1 cellular context compared by ENCODE assay signal in the genomic region with DNA sequence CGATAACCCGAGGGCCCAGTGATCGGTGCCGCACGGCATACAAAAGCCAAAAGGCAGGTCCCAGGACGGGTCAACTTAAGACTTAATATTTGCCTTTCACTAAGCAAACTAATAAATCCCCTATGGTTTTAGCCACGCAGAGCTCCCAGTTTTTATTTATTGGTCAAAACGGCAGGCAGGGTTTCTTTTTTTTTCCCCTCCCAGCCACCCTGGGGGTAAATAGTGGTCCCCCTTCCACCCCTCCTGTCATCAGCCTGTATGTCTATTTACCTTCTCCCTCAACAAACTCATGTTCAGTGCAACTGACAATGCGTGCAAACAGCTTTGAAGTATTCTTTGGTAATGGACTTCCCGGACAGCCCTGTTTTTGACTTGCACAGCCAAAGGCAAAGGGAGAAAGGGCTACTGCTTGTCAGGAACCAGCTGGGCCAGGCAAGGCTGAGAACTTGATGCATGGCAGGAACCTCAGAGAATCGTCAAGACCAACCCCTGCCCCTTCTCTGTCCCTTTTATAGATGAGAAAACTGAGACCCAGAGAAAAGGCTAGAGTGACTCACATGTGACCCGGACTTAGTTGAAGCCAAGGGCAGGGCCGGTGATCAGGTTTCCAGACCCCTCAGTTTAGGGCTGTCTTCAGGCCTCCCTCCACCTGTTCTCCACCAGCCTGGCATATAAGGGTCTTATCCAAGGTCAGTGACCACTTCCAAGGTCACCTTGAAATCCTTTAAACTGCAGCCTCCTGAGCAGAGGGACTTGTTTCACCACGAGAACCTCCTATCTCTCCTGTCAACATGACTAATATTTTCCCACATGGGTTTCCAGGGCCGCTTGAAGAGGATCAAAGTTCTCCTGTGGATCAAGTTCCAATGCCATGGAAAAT.
TF ChIP-seq lines count a peak whose summit lies in the region.

No MANE protein-coding gene starts in this region.

TF ChIP-seq in HepG2, 621 proteins besides CTCF, POLR2A, EP300 and RAD21 (continued from another document and continues in another):
- TF ChIP-seq, protein P1, sequence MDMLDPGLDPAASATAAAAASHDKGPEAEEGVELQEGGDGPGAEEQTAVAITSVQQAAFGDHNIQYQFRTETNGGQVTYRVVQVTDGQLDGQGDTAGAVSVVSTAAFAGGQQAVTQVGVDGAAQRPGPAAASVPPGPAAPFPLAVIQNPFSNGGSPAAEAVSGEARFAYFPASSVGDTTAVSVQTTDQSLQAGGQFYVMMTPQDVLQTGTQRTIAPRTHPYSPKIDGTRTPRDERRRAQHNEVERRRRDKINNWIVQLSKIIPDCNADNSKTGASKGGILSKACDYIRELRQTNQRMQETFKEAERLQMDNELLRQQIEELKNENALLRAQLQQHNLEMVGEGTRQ (IDR thresholded peaks at IDR 0.05; ENCODE audit: low read depth, low read length) = no peak
- TF ChIP-seq, protein P1 (CRISPR knock-in tag; IDR thresholded peaks at IDR 0.05; ENCODE audit: borderline replicate concordance) = no peak
- TF ChIP-seq, protein P2, sequence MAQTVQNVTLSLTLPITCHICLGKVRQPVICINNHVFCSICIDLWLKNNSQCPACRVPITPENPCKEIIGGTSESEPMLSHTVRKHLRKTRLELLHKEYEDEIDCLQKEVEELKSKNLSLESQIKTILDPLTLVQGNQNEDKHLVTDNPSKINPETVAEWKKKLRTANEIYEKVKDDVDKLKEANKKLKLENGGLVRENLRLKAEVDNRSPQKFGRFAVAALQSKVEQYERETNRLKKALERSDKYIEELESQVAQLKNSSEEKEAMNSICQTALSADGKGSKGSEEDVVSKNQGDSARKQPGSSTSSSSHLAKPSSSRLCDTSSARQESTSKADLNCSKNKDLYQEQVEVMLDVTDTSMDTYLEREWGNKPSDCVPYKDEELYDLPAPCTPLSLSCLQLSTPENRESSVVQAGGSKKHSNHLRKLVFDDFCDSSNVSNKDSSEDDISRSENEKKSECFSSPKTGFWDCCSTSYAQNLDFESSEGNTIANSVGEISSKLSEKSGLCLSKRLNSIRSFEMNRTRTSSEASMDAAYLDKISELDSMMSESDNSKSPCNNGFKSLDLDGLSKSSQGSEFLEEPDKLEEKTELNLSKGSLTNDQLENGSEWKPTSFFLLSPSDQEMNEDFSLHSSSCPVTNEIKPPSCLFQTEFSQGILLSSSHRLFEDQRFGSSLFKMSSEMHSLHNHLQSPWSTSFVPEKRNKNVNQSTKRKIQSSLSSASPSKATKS (CRISPR knock-in tag; IDR thresholded peaks at IDR 0.05) = peak; percentile 98
- TF ChIP-seq, protein P3, sequence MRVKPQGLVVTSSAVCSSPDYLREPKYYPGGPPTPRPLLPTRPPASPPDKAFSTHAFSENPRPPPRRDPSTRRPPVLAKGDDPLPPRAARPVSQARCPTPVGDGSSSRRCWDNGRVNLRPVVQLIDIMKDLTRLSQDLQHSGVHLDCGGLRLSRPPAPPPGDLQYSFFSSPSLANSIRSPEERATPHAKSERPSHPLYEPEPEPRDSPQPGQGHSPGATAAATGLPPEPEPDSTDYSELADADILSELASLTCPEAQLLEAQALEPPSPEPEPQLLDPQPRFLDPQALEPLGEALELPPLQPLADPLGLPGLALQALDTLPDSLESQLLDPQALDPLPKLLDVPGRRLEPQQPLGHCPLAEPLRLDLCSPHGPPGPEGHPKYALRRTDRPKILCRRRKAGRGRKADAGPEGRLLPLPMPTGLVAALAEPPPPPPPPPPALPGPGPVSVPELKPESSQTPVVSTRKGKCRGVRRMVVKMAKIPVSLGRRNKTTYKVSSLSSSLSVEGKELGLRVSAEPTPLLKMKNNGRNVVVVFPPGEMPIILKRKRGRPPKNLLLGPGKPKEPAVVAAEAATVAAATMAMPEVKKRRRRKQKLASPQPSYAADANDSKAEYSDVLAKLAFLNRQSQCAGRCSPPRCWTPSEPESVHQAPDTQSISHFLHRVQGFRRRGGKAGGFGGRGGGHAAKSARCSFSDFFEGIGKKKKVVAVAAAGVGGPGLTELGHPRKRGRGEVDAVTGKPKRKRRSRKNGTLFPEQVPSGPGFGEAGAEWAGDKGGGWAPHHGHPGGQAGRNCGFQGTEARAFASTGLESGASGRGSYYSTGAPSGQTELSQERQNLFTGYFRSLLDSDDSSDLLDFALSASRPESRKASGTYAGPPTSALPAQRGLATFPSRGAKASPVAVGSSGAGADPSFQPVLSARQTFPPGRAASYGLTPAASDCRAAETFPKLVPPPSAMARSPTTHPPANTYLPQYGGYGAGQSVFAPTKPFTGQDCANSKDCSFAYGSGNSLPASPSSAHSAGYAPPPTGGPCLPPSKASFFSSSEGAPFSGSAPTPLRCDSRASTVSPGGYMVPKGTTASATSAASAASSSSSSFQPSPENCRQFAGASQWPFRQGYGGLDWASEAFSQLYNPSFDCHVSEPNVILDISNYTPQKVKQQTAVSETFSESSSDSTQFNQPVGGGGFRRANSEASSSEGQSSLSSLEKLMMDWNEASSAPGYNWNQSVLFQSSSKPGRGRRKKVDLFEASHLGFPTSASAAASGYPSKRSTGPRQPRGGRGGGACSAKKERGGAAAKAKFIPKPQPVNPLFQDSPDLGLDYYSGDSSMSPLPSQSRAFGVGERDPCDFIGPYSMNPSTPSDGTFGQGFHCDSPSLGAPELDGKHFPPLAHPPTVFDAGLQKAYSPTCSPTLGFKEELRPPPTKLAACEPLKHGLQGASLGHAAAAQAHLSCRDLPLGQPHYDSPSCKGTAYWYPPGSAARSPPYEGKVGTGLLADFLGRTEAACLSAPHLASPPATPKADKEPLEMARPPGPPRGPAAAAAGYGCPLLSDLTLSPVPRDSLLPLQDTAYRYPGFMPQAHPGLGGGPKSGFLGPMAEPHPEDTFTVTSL (CRISPR knock-in tag; IDR thresholded peaks at IDR 0.05; ENCODE audit: borderline replicate concordance) = peak; percentile 98
- TF ChIP-seq MLLT10 (CRISPR knock-in tag; IDR thresholded peaks at IDR 0.05) (no peak), ZNF761 (CRISPR knock-in tag; conservative IDR thresholded peaks at IDR 0.05) (no peak; the same call in 1 of the 2 replicates), SP5 (CRISPR knock-in tag; IDR thresholded peaks at IDR 0.05; ENCODE audit: borderline replicate concordance, low read depth) (peak; percentile 96), ZFP36L2 (CRISPR knock-in tag; IDR thresholded peaks at IDR 0.05) (no peak), SKI (IDR thresholded peaks at IDR 0.05; ENCODE audit: partially characterized antibody) (peak; percentile 94), TOPORS (CRISPR knock-in tag; IDR thresholded peaks at IDR 0.05) (peak; percentile 71; the same call in 1 of the 2 replicates), DNMT3B (CRISPR knock-in tag; conservative IDR thresholded peaks at IDR 0.05) (0 out of 2 replicates have a peak, but pooled peaks have one; percentile 11), ZZZ3 (CRISPR knock-in tag; IDR thresholded peaks at IDR 0.05; ENCODE audit: borderline replicate concordance) (peak; percentile 26; the same call in 1 of the 2 replicates), ZNF75D (CRISPR knock-in tag; IDR thresholded peaks at IDR 0.05; ENCODE audit: borderline replicate concordance) (no peak), HOXA9 (CRISPR knock-in tag; IDR thresholded peaks at IDR 0.05; ENCODE audit: borderline replicate concordance) (no peak; the same call in 1 of the 2 replicates), ZNF883 (CRISPR knock-in tag; IDR thresholded peaks at IDR 0.05; ENCODE audit: not compliant biosample characterization) (peak; percentile 63), CEBPG (CRISPR knock-in tag; IDR thresholded peaks at IDR 0.05) (peak; percentile 94), ZNF777 (CRISPR knock-in tag; IDR thresholded peaks at IDR 0.05) (no peak), ERF (CRISPR knock-in tag; IDR thresholded peaks at IDR 0.05) (peak; percentile 93), MBD4 (IDR thresholded peaks at IDR 0.05; ENCODE audit: borderline replicate concordance, low read length) (peak; percentile 96), FOXA1 (IDR thresholded peaks at IDR 0.05) (peak; percentile 93), FOXA1 (CRISPR knock-in tag; IDR thresholded peaks at IDR 0.05) (peak; percentile 100)
- TF ChIP-seq, protein P4, sequence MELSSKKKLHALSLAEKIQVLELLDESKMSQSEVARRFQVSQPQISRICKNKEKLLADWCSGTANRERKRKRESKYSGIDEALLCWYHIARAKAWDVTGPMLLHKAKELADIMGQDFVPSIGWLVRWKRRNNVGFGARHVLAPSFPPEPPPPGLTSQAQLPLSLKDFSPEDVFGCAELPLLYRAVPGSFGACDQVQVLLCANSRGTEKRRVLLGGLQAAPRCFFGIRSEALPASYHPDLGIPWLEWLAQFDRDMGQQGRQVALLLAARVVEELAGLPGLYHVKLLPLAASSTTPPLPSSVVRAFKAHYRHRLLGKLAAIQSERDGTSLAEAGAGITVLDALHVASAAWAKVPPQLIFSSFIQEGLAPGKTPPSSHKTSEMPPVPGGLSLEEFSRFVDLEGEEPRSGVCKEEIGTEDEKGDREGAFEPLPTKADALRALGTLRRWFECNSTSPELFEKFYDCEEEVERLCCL (CRISPR knock-in tag; IDR thresholded peaks at IDR 0.05; ENCODE audit: borderline replicate concordance) = no peak; the same call in 1 of the 2 replicates
- TF ChIP-seq, protein P5, sequence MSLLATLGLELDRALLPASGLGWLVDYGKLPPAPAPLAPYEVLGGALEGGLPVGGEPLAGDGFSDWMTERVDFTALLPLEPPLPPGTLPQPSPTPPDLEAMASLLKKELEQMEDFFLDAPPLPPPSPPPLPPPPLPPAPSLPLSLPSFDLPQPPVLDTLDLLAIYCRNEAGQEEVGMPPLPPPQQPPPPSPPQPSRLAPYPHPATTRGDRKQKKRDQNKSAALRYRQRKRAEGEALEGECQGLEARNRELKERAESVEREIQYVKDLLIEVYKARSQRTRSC (CRISPR knock-in tag; IDR thresholded peaks at IDR 0.05; ENCODE audit: low read depth) = no peak
- TF ChIP-seq, protein P6, sequence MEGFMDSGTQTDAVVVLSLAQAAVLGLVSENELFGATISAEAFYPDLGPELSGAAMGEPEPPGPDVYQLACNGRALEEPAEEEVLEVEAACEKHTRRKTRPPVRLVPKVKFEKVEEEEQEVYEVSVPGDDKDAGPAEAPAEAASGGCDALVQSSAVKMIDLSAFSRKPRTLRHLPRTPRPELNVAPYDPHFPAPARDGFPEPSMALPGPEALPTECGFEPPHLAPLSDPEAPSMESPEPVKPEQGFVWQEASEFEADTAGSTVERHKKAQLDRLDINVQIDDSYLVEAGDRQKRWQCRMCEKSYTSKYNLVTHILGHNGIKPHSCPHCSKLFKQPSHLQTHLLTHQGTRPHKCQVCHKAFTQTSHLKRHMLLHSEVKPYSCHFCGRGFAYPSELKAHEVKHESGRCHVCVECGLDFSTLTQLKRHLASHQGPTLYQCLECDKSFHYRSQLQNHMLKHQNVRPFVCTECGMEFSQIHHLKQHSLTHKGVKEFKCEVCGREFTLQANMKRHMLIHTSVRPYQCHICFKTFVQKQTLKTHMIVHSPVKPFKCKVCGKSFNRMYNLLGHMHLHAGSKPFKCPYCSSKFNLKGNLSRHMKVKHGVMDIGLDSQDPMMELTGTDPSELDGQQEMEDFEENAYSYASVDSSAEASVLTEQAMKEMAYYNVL (CRISPR knock-in tag; IDR thresholded peaks at IDR 0.05; ENCODE audit: borderline replicate concordance) = peak; percentile 95; the same call in 1 of the 2 replicates
- TF ChIP-seq, protein P7, sequence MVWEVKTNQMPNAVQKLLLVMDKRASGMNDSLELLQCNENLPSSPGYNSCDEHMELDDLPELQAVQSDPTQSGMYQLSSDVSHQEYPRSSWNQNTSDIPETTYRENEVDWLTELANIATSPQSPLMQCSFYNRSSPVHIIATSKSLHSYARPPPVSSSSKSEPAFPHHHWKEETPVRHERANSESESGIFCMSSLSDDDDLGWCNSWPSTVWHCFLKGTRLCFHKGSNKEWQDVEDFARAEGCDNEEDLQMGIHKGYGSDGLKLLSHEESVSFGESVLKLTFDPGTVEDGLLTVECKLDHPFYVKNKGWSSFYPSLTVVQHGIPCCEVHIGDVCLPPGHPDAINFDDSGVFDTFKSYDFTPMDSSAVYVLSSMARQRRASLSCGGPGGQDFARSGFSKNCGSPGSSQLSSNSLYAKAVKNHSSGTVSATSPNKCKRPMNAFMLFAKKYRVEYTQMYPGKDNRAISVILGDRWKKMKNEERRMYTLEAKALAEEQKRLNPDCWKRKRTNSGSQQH (CRISPR knock-in tag; IDR thresholded peaks at IDR 0.05; ENCODE audit: low read depth) = peak; percentile 61; the same call in 1 of the 2 replicates
- TF ChIP-seq, protein P8, sequence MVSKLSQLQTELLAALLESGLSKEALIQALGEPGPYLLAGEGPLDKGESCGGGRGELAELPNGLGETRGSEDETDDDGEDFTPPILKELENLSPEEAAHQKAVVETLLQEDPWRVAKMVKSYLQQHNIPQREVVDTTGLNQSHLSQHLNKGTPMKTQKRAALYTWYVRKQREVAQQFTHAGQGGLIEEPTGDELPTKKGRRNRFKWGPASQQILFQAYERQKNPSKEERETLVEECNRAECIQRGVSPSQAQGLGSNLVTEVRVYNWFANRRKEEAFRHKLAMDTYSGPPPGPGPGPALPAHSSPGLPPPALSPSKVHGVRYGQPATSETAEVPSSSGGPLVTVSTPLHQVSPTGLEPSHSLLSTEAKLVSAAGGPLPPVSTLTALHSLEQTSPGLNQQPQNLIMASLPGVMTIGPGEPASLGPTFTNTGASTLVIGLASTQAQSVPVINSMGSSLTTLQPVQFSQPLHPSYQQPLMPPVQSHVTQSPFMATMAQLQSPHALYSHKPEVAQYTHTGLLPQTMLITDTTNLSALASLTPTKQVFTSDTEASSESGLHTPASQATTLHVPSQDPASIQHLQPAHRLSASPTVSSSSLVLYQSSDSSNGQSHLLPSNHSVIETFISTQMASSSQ (IDR thresholded peaks at IDR 0.05; ENCODE audit: low read depth) = peak; percentile 96
- TF ChIP-seq, protein P8 (CRISPR knock-in tag; IDR thresholded peaks at IDR 0.05; ENCODE audit: borderline replicate concordance) = peak; percentile 98
- TF ChIP-seq, protein P9, sequence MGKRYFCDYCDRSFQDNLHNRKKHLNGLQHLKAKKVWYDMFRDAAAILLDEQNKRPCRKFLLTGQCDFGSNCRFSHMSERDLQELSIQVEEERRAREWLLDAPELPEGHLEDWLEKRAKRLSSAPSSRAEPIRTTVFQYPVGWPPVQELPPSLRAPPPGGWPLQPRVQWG (CRISPR knock-in tag; IDR thresholded peaks at IDR 0.05; ENCODE audit: borderline replicate concordance, low read depth) = no peak
